In genomic region chr2:112725545-112726457, GRCh38 we compare ENCODE assay signal across 10 cellular contexts. TPM values are rescaled to one million over a fixed set of nuclear protein-coding genes. Genes with fewer than 3 reads are reported as not detected.
A peak's percentile ranks its signal among the peaks of the same experiment; 100 is the strongest.
DNase-seq lines count a peak whose midpoint lies in the region; ATAC-seq and TF ChIP-seq lines count a peak whose summit lies in the region.
"Had no signal": no experiment of that assay in that cellular context is flagged by ENCODE, and none has a peak within 500 bp of the region (broad histone marks: within the 10 kb centered on the region; RNA-seq: fewer than 3 reads in every experiment).

No MANE protein-coding gene starts in this region.

- H3K36me3 ChIP-seq in RWPE2 (ENCODE audit: low read depth) (no peaks in the 10 kb centered on the region), esophagus squamous epithelium (no peaks in the 10 kb centered on the region)
- H3K36me3 ChIP-seq: right atrium auricular region had no signal

- H3K27ac Mint-ChIP-seq in activated CD4-positive, alpha-beta T cell treated with anti-CD3 and anti-CD28 coated beads, Interleukin-2, amount 10 ng/mL, durations not matched to agents 24 days and 14 days, result no peak overlapping the region
- H3K27ac Mint-ChIP-seq in progenitor cell of endocrine pancreas, result peak overlapping the region; percentile 37
- H3K27ac Mint-ChIP-seq: activated naive CD4-positive, alpha-beta T cell treated with anti-CD3 and anti-CD28 coated beads for 36 hours had no signal

- H3K4me1 ChIP-seq in RWPE2 (ENCODE audit: insufficient read depth, poor library complexity, severe bottlenecking) (peaks cover 7% of the 10 kb centered on the region), esophagus squamous epithelium (peaks cover 0 to 11% (median 4%) of the 10 kb centered on the region in 3 donors)

- no peaks in the 10 kb centered on the region for H3K9me3 Mint-ChIP-seq in activated CD4-positive, alpha-beta T cell treated with anti-CD3 and anti-CD28 coated beads, Interleukin-2, amount 10 ng/mL, durations not matched to agents 24 days and 14 days
- no peaks in the 10 kb centered on the region for H3K9me3 Mint-ChIP-seq in progenitor cell of endocrine pancreas (ENCODE audit: low read depth)
- H3K9me3 Mint-ChIP-seq: activated naive CD4-positive, alpha-beta T cell treated with anti-CD3 and anti-CD28 coated beads for 36 hours had no signal

- H3K4me3 Mint-ChIP-seq in activated CD4-positive, alpha-beta T cell treated with anti-CD3 and anti-CD28 coated beads, Interleukin-2, amount 10 ng/mL, durations not matched to agents 24 days and 14 days, result no peak overlapping the region
- H3K4me3 Mint-ChIP-seq in progenitor cell of endocrine pancreas (ENCODE audit: low read depth), result no peak overlapping the region
- H3K4me3 Mint-ChIP-seq: activated naive CD4-positive, alpha-beta T cell treated with anti-CD3 and anti-CD28 coated beads for 36 hours had no signal

- H3K27me3 Mint-ChIP-seq in activated CD4-positive, alpha-beta T cell treated with anti-CD3 and anti-CD28 coated beads, Interleukin-2, amount 10 ng/mL, durations not matched to agents 24 days and 14 days, result peaks cover 2% of the 10 kb centered on the region
- peaks cover 12% of the 10 kb centered on the region for H3K27me3 Mint-ChIP-seq in progenitor cell of endocrine pancreas

- 77 to 100% methylated on average over 1 to 6 of the region's 15 CpGs for WGBS in esophagus squamous epithelium, 2 donors

- no peaks in the 10 kb centered on the region for H3K27me3 ChIP-seq in RWPE2 (ENCODE audit: insufficient read depth, poor library complexity, severe bottlenecking)
- no peaks in the 10 kb centered on the region for H3K27me3 ChIP-seq in esophagus squamous epithelium
- H3K27me3 ChIP-seq: right atrium auricular region had no signal

- ATAC-seq in HG02852 (IDR thresholded peaks at IDR 0.05; ENCODE audit: unreplicated experiment) (peak; percentile 34), RWPE2 (ENCODE audit: low read depth) (no peak; the same call in 2 of the 3 replicates), GM21737 (IDR thresholded peaks at IDR 0.05; ENCODE audit: unreplicated experiment) (no peak)

- H3K4me3 ChIP-seq in RWPE2 (ENCODE audit: severe bottlenecking) (no peak overlapping the region), esophagus squamous epithelium (no peak overlapping the region)
- H3K4me3 ChIP-seq: right atrium auricular region had no signal

- DNase-seq in activated CD4-positive, alpha-beta T cell treated with anti-CD3 and anti-CD28 coated beads, Interleukin-2, amount 10 ng/mL, durations not matched to agents 24 days and 14 days, result peak; percentile 60
- no peak for DNase-seq in activated CD4-positive, alpha-beta T cell treated with anti-CD3 and anti-CD28 coated beads, Interleukin-2, amount 50 U/mL, for 48 hours
- no peak for DNase-seq in RWPE2 (ENCODE audit: low spot score)
- no peak for DNase-seq in progenitor cell of endocrine pancreas (ENCODE audit: low spot score, unreplicated experiment)
- DNase-seq in DMS79 (lab: John Stamatoyannopoulos, UW), result no peak
- no peak for DNase-seq in esophagus squamous epithelium (lab: John Stamatoyannopoulos, UW)

- H3K36me3 Mint-ChIP-seq in activated CD4-positive, alpha-beta T cell treated with anti-CD3 and anti-CD28 coated beads, Interleukin-2, amount 10 ng/mL, durations not matched to agents 24 days and 14 days (ENCODE audit: low read depth), result no peaks in the 10 kb centered on the region
- no peaks in the 10 kb centered on the region for H3K36me3 Mint-ChIP-seq in progenitor cell of endocrine pancreas (ENCODE audit: insufficient read depth)

- TF ChIP-seq POLR2A in esophagus squamous epithelium (IDR thresholded peaks at IDR 0.05), result no peak

- TF ChIP-seq CTCF in RWPE2 (IDR thresholded peaks at IDR 0.05; ENCODE audit: poor library complexity, severe bottlenecking), result no peak
- no peak for TF ChIP-seq CTCF in progenitor cell of endocrine pancreas (IDR thresholded peaks at IDR 0.05; ENCODE audit: unreplicated experiment)
- TF ChIP-seq CTCF in esophagus squamous epithelium (IDR thresholded peaks at IDR 0.05), result no peak

- no peaks in the 10 kb centered on the region for H3K9me3 ChIP-seq in RWPE2 (ENCODE audit: severe bottlenecking)
- H3K9me3 ChIP-seq in esophagus squamous epithelium, result no peaks in the 10 kb centered on the region
- H3K9me3 ChIP-seq: right atrium auricular region had no signal

- H3K4me1 Mint-ChIP-seq in activated CD4-positive, alpha-beta T cell treated with anti-CD3 and anti-CD28 coated beads, Interleukin-2, amount 10 ng/mL, durations not matched to agents 24 days and 14 days, result peaks cover 23% of the 10 kb centered on the region
- no peaks in the 10 kb centered on the region for H3K4me1 Mint-ChIP-seq in progenitor cell of endocrine pancreas (ENCODE audit: low read depth)

- H3K27ac ChIP-seq in RWPE2 (ENCODE audit: poor library complexity, severe bottlenecking), result peak overlapping the region; percentile 15
- H3K27ac ChIP-seq in esophagus squamous epithelium, result no peak overlapping the region
- H3K27ac ChIP-seq: right atrium auricular region had no signal

- intact Hi-C loops in activated CD4-positive, alpha-beta T cell treated with anti-CD3 and anti-CD28 coated beads, Interleukin-2, amount 10 ng/mL, durations not matched to agents 24 days and 14 days (cut with micrococcal nuclease), result loop anchor here (1.0 to 5.0 kb wide), 4 partner anchors 33 to 126 kb away; partner anchors contain the start of gene SLC20A1
- intact Hi-C loops in esophagus squamous epithelium (cut with DNase I), result loop anchor here (5.0 kb wide), 1 partner anchor 124 kb away; no protein-coding TSS in a partner anchor

RNA-seq across cellular contexts. Expression of gene NT5DC4, which starts 5.0 kb away (rescaled TPM):
- 0.24 TPM in 1 of 2 replicates, not detected in the other for total RNA-seq in activated CD4-positive, alpha-beta T cell treated with anti-CD3 and anti-CD28 coated beads, Interleukin-2, amount 10 ng/mL, durations not matched to agents 24 days and 14 days
- total RNA-seq in progenitor cell of endocrine pancreas, result not detected in 2 replicates
- total RNA-seq in esophagus squamous epithelium, result not detected
- total RNA-seq: activated naive CD4-positive, alpha-beta T cell treated with anti-CD3 and anti-CD28 coated beads for 36 hours; right atrium auricular region had no signal

RNA-seq across cellular contexts. Expression of gene CKAP2L, which starts 38.6 kb away (rescaled TPM):
- total RNA-seq in activated CD4-positive, alpha-beta T cell treated with anti-CD3 and anti-CD28 coated beads, Interleukin-2, amount 10 ng/mL, durations not matched to agents 24 days and 14 days, result 17.8 and 17.9 TPM in 2 replicates
- total RNA-seq in progenitor cell of endocrine pancreas (10.3 and 11.5 TPM in 2 replicates), esophagus squamous epithelium (10 to 100 TPM in 1 of 4 donors, 1 to 10 TPM in 3; 4.3 to 14.4 (median 6.7) TPM)

RNA-seq across cellular contexts. Expression of gene IL1A, which starts 58.5 kb away (rescaled TPM):
- 9.4 and 10.2 TPM in 2 replicates for total RNA-seq in activated CD4-positive, alpha-beta T cell treated with anti-CD3 and anti-CD28 coated beads, Interleukin-2, amount 10 ng/mL, durations not matched to agents 24 days and 14 days
- total RNA-seq in progenitor cell of endocrine pancreas, result 0.12 TPM in 1 of 2 replicates, not detected in the other
- total RNA-seq in esophagus squamous epithelium, result 10 to 100 TPM in 1 of 4 donors, 1 to 10 TPM in 2, under 1 TPM in 1; 0.53 to 37.4 (median 4.3) TPM
- total RNA-seq: right atrium auricular region had no signal
